1 cellular context compared by ENCODE assay signal in genomic region chr21:45545236-45545570, GRCh38.
TF ChIP-seq lines count a peak whose summit lies in the region.

No MANE protein-coding gene starts in this region.

TF ChIP-seq in GM12878, 131 proteins besides CTCF, POLR2A, EP300 and RAD21:
- no peak for TF ChIP-seq IRF3 (IDR thresholded peaks at IDR 0.05)
- no peak for TF ChIP-seq TAF1 (IDR thresholded peaks at IDR 0.05; ENCODE audit: borderline replicate concordance, low read depth, low read length)
- no peak for TF ChIP-seq KDM1A (IDR thresholded peaks at IDR 0.05; ENCODE audit: borderline replicate concordance)
- no peak for TF ChIP-seq MEF2B (IDR thresholded peaks at IDR 0.05; ENCODE audit: partially characterized antibody, poor library complexity, severe bottlenecking)
- no peak for TF ChIP-seq SMAD5 (IDR thresholded peaks at IDR 0.05; ENCODE audit: low read depth)
- no peak for TF ChIP-seq GABPA (IDR thresholded peaks at IDR 0.05; ENCODE audit: low read depth)
- no peak for TF ChIP-seq STAT3 (IDR thresholded peaks at IDR 0.05; ENCODE audit: low read depth, low read length)
